Comparison of ENCODE assay signal across 14 cellular contexts in the genomic region with DNA sequence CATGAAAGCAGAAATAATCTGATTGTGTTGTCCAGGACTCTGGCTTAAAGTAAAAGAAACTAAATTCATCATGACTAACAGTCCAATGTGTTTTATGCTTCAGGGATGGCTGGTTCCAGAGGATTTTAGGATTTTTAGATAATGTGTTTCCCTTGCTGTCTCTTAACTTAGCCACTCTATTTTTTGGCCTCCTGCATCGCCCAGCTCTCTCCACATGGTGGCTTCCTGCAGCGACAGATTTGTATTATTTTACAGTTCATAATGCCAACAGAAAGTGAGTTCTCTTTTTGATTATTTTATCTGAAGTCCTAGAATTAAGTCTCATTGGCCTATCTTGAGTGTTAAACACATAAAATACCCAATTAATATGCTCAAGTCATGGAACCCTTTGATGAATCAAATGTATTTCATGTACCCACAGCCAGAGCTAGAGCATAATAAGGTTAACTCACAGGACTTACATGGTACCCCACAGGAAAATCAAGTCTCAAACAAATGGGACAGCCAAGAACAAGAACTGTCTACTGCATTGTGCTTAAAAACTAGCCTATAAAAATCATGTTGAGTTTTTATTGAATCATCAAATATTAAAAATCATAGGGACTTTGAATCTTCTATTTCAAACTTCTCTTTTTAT.
DNase-seq lines count a peak whose midpoint lies in the region; ATAC-seq, FAIRE-seq and TF ChIP-seq lines count a peak whose summit lies in the region.
"Had no signal": no experiment of that assay in that cellular context is flagged by ENCODE, and none has a peak within 500 bp of the region (broad histone marks: within the 10 kb centered on the region; RNA-seq: fewer than 3 reads in every experiment).

No MANE protein-coding gene starts in this region.

- H3K4me3 ChIP-seq in bronchial epithelial cell (ENCODE audit: low read depth, low read length): no peak overlapping the region
- no peak overlapping the region for H3K4me3 ChIP-seq in mucosa of descending colon
- H3K4me3 ChIP-seq: suprapubic skin had no signal

- no peak overlapping the region for H3K27ac Mint-ChIP-seq in chondrocyte (ENCODE audit: unreplicated experiment)
- H3K27ac Mint-ChIP-seq: activated CD4-positive, alpha-beta T cell treated with anti-CD3 and anti-CD28 coated beads, Interleukin-2, amount 10 ng/mL, durations not matched to agents 7 days and 5 days; CD4-positive, CD25-positive, alpha-beta regulatory T cell had no signal

- no peaks in the 10 kb centered on the region for H3K4me1 ChIP-seq in mucosa of descending colon (ENCODE audit: low read depth)
- H3K4me1 ChIP-seq: suprapubic skin had no signal

- H3K27me3 ChIP-seq in bronchial epithelial cell (ENCODE audit: control insufficient read depth, insufficient read depth, low read length): no peaks in the 10 kb centered on the region
- H3K27me3 ChIP-seq: suprapubic skin had no signal

- peaks cover 7% of the 10 kb centered on the region for H3K9me3 Mint-ChIP-seq in chondrocyte (ENCODE audit: low read depth)

- ATAC-seq in GM18867 (IDR thresholded peaks at IDR 0.05; ENCODE audit: unreplicated experiment) (peak; percentile 63), mucosa of descending colon (peak; percentile 36), esophagus mucosa (no peak)
- ATAC-seq: sciatic nerve had no signal

- intact Hi-C loops in mucosa of descending colon (cut with DNase I, micrococcal nuclease): no loop called here

- H3K27me3 Mint-ChIP-seq in chondrocyte (ENCODE audit: low read depth): no peaks in the 10 kb centered on the region
- H3K27me3 Mint-ChIP-seq: activated CD4-positive, alpha-beta T cell treated with anti-CD3 and anti-CD28 coated beads, Interleukin-2, amount 10 ng/mL, durations not matched to agents 7 days and 5 days; CD4-positive, CD25-positive, alpha-beta regulatory T cell had no signal

- H3K36me3 ChIP-seq in bronchial epithelial cell (ENCODE audit: control insufficient read depth, insufficient read depth, low read length): no peaks in the 10 kb centered on the region
- no peaks in the 10 kb centered on the region for H3K36me3 ChIP-seq in mucosa of descending colon (ENCODE audit: low read depth)
- H3K36me3 ChIP-seq: suprapubic skin had no signal

- TF ChIP-seq CTCF in bronchial epithelial cell (IDR thresholded peaks at IDR 0.05; ENCODE audit: insufficient read depth, low read length, severe bottlenecking) (peak; percentile 39), mucosa of descending colon (IDR thresholded peaks at IDR 0.05) (no peak), chondrocyte (IDR thresholded peaks at IDR 0.05) (no peak)

- no peak overlapping the region for H3K4me3 Mint-ChIP-seq in chondrocyte (ENCODE audit: unreplicated experiment)
- H3K4me3 Mint-ChIP-seq: activated CD4-positive, alpha-beta T cell treated with anti-CD3 and anti-CD28 coated beads, Interleukin-2, amount 10 ng/mL, durations not matched to agents 7 days and 5 days; brain; CD4-positive, CD25-positive, alpha-beta regulatory T cell had no signal

- peaks cover 3% of the 10 kb centered on the region for H3K9me3 ChIP-seq in mucosa of descending colon
- H3K9me3 ChIP-seq: suprapubic skin had no signal

- no peaks in the 10 kb centered on the region for H3K4me1 Mint-ChIP-seq in chondrocyte (ENCODE audit: low read depth)
- H3K4me1 Mint-ChIP-seq: activated CD4-positive, alpha-beta T cell treated with anti-CD3 and anti-CD28 coated beads, Interleukin-2, amount 10 ng/mL, durations not matched to agents 7 days and 5 days; CD4-positive, CD25-positive, alpha-beta regulatory T cell had no signal

- DNase-seq in NCI-H146 treated with DMSO at 0.1 percent for 48 hours (lab: John Stamatoyannopoulos, UW; ENCODE audit: unreplicated experiment) (peak; percentile 75), bronchial epithelial cell (ENCODE audit: low read depth) (peak; percentile 15), mucosa of descending colon (peak in 2 of 3 donors; percentile 18 to 26), chondrocyte (ENCODE audit: low spot score) (no peak), mucosa of gallbladder (ENCODE audit: low spot score) (no peak), inferior parietal cortex (ENCODE audit: extremely low spot score) (no peak)
- DNase-seq: activated CD4-positive, alpha-beta T cell treated with anti-CD3 and anti-CD28 coated beads, Interleukin-2, amount 10 ng/mL, durations not matched to agents 7 days and 5 days; CD4-positive, CD25-positive, alpha-beta regulatory T cell; NCI-H774 had no signal

- no peak for FAIRE-seq in bronchial epithelial cell (lab: Jason Lieb, UNC)

- no peaks in the 10 kb centered on the region for H3K36me3 Mint-ChIP-seq in chondrocyte (ENCODE audit: low read depth)
- H3K36me3 Mint-ChIP-seq: brain; CD4-positive, CD25-positive, alpha-beta regulatory T cell had no signal

Comparison
In these comparisons a context has a peak if more than half of its experiments do, and no peak if none do; other contexts are left out.
1. DNase-seq: peak in NCI-H146 treated with DMSO at 0.1 percent for 48 hours (single experiment), bronchial epithelial cell (single experiment) and mucosa of descending colon (2 of 3); none in chondrocyte (single experiment), mucosa of gallbladder (single experiment) and inferior parietal cortex (single experiment).